14 cellular contexts compared by ENCODE assay signal in genomic region chr5:448766-449090, GRCh38.
"Had no signal": no experiment of that assay in that cellular context is flagged by ENCODE, and none has a peak within 500 bp of the region (broad histone marks: within the 10 kb centered on the region; RNA-seq: fewer than 3 reads in every experiment).

No MANE protein-coding gene starts in this region.

- H3K4me3 ChIP-seq: lung, mucosa of descending colon, testis had no signal

- ATAC-seq: naive thymus-derived CD8-positive, alpha-beta T cell; SK-N-SH treated with all-trans-retinoic acid at 6 μM for 48 hours had no signal

- H3K9me3 ChIP-seq: testis had no signal

- DNase-seq: activated CD4-positive, alpha-beta T cell treated with anti-CD3 and anti-CD28 coated beads, Interleukin-2, amount 50 U/mL, for 1 hour; activated CD4-positive, CD25-positive, alpha-beta regulatory T cell; activated naive CD8-positive, alpha-beta T cell treated with anti-CD3 and anti-CD28 coated beads for 36 hours; activated T-cell treated with anti-CD3 and anti-CD28 coated beads for 4 hours; effector CD4-positive, alpha-beta T cell; kidney glomerular epithelial cell; stimulated activated CD4-positive, alpha-beta T cell treated with anti-CD3 and anti-CD28 coated beads, Interleukin-12 subunit alpha, Interleukin-12 subunit beta, amount 100 ng/mL, for 4 hours; stimulated activated CD4-positive, alpha-beta T cell treated with anti-CD3 and anti-CD28 coated beads, Interleukin-2, amount 100 ng/mL, for 48 hours; T-helper 2 cell had no signal

- H3K27me3 ChIP-seq: testis had no signal
